ENCODE assay signal across 29 cellular contexts in the genomic region with DNA sequence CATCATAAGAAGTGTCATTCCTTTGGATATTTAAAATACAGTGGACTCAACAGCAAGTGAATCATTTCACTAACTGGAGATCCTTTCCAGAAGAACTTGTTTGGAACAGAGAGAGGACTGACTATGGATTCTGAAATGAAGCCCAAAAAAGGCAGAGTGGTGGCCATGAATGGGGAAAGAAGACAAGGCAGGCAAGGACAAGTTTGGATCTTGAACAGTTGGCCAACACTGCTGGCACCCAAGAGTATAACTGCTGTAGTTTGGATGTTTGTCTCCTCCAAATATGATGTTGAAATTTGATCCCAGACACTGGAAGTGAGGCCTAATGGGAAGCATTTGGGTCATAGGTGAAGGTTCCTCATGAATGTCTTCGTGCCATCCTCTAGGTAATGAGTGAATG.
"Had no signal": no experiment of that assay in that cellular context is flagged by ENCODE, and none has a peak within 500 bp of the region (broad histone marks: within the 10 kb centered on the region; RNA-seq: fewer than 3 reads in every experiment).

No MANE protein-coding gene starts in this region.

- ATAC-seq: activated CD8-positive, alpha-beta memory T cell treated with anti-CD3 and anti-CD28 coated beads, Interleukin-2, amount 10 ng/mL, durations not matched to agents 7 days and 5 days; activated CD8-positive, alpha-beta T cell treated with anti-CD3 and anti-CD28 coated beads, Interleukin-2, amount 10 ng/mL, durations not matched to agents 7 days and 5 days; activated naive CD4-positive, alpha-beta T cell treated with anti-CD3 and anti-CD28 coated beads, Interleukin-2, amount 50 U/mL, for 72 hours had no signal

- DNase-seq: activated B cell treated with CpG ODN at 0.5 μM for 24 hours; activated CD4-positive, alpha-beta memory T cell treated with anti-CD3 and anti-CD28 coated beads for 36 hours; activated CD4-positive, alpha-beta T cell treated with anti-CD3 and anti-CD28 coated beads for 4 hours; activated CD4-positive, alpha-beta T cell treated with anti-CD3 and anti-CD28 coated beads, Interleukin-2, amount 10 ng/mL, durations not matched to agents 24 days and 14 days; activated CD4-positive, alpha-beta T cell treated with anti-CD3 and anti-CD28 coated beads, Interleukin-2, amount 50 U/mL, for 1 hour; activated CD4-positive, alpha-beta T cell treated with anti-CD3 and anti-CD28 coated beads, Interleukin-2, amount 50 U/mL, for 4 hours; activated CD4-positive, CD25-positive, alpha-beta regulatory T cell treated with anti-CD3 and anti-CD28 coated beads, Interleukin-2, amount 50 U/mL, for 72 hours; activated CD8-positive, alpha-beta memory T cell treated with anti-CD3 and anti-CD28 coated beads for 24 hours; activated CD8-positive, alpha-beta memory T cell treated with anti-CD3 and anti-CD28 coated beads, Interleukin-2, amount 10 ng/mL, durations not matched to agents 7 days and 5 days; activated CD8-positive, alpha-beta memory T cell treated with anti-CD3 and anti-CD28 coated beads, Interleukin-2, amount 50 U/mL, for 48 hours; activated CD8-positive, alpha-beta T cell treated with anti-CD3 and anti-CD28 coated beads, Interleukin-2, amount 10 ng/mL, durations not matched to agents 7 days and 5 days; activated effector memory CD4-positive, alpha-beta T cell treated with Interleukin-2 at 50 U/mL for 16 hours; activated gamma-delta T cell; activated naive CD4-positive, alpha-beta T cell treated with anti-CD3 and anti-CD28 coated beads for 36 hours; activated naive CD4-positive, alpha-beta T cell treated with anti-CD3 and anti-CD28 coated beads, Interleukin-2, amount 50 U/mL, for 16 hours; activated naive CD8-positive, alpha-beta T cell treated with anti-CD3 and anti-CD28 coated beads for 36 hours; activated T-cell treated with anti-CD3 and anti-CD28 coated beads, Interleukin-2, amount 50 U/mL, for 24 hours; activated T-cell treated with anti-CD3 and anti-CD28 coated beads, Interleukin-2, amount 50 U/mL, for 48 hours; adrenal gland; amniotic stem cell; caudate nucleus; SW 1271; T-helper 1 cell; T-helper 2 cell; T-helper 9 cell had no signal

- H3K36me3 ChIP-seq: adrenal gland, ascending aorta, cardiac muscle cell had no signal

- H3K27me3 ChIP-seq: adrenal gland, ascending aorta, cardiac muscle cell had no signal

- H3K27ac ChIP-seq: adrenal gland, ascending aorta, cardiac muscle cell, VCaP had no signal

- H3K9me3 ChIP-seq: adrenal gland, ascending aorta had no signal

- H3K4me3 ChIP-seq: adrenal gland, ascending aorta, cardiac muscle cell had no signal

- H3K4me1 ChIP-seq: adrenal gland had no signal
